In the genomic region with DNA sequence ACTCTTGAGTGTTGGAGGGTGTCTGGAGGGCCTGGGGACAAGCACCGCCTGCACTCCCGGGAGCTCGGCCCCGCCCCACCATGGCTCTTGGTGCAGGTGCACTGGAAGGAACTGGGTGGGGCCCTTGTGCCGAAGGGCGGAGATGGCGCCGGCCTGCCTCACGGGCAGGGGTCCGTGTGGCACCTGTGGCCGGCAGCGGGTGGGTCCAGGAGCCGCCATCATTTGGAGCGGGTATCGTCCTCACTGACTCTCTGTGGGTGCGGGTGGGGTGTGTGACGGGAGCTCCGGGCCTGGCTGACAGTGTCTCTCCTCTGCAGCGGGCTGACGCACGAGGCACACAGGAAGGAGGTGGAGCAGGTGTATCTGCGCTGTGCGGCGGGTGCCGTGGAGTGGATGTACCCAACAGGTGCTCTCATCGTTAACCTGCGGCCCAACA, we compare ENCODE assay signal across 11 cellular contexts. TPM values are rescaled to one million over a fixed set of nuclear protein-coding genes. Genes with fewer than 3 reads are reported as not detected.
DNase-seq lines count a peak whose midpoint lies in the region; ATAC-seq and TF ChIP-seq lines count a peak whose summit lies in the region.
"Had no signal": no experiment of that assay in that cellular context is flagged by ENCODE, and none has a peak within 500 bp of the region (broad histone marks: within the 10 kb centered on the region; RNA-seq: fewer than 3 reads in every experiment).

No MANE protein-coding gene starts in this region.

- peaks cover 8 to 88% (median 84%) of the 10 kb centered on the region in 5 donors for H3K4me1 ChIP-seq in subcutaneous abdominal adipose tissue (ENCODE audit: control insufficient read depth in 5 of 5, insufficient read depth in 5 of 5, low read length in 5 of 5)

- no peak overlapping the region for H3K9ac ChIP-seq in subcutaneous abdominal adipose tissue (ENCODE audit: low read length in 5 of 5)

- H3K27ac Mint-ChIP-seq in activated CD4-positive, alpha-beta T cell treated with anti-CD3 and anti-CD28 coated beads, Interleukin-2, amount 10 ng/mL, durations not matched to agents 24 days and 14 days, result no peak overlapping the region

- peak overlapping the region; percentile 27 to 39 for H3K4me3 ChIP-seq in foreskin fibroblast (ENCODE audit: low read depth in 1 of 2, low read length in 2 of 2)
- peak overlapping the region in 1 of 5 donors; percentile 81 for H3K4me3 ChIP-seq in subcutaneous abdominal adipose tissue (ENCODE audit: low read depth in 1 of 5, low read length in 5 of 5)

- H3K36me3 Mint-ChIP-seq in activated CD4-positive, alpha-beta T cell treated with anti-CD3 and anti-CD28 coated beads, Interleukin-2, amount 10 ng/mL, durations not matched to agents 24 days and 14 days (ENCODE audit: low read depth), result peaks cover 28% of the 10 kb centered on the region

- no peaks in the 10 kb centered on the region for H3K27me3 Mint-ChIP-seq in activated CD4-positive, alpha-beta T cell treated with anti-CD3 and anti-CD28 coated beads, Interleukin-2, amount 10 ng/mL, durations not matched to agents 24 days and 14 days

- DNase-seq in activated CD4-positive, alpha-beta T cell treated with anti-CD3 and anti-CD28 coated beads, Interleukin-2, amount 10 ng/mL, durations not matched to agents 24 days and 14 days, result no peak
- no peak for DNase-seq in activated CD4-positive, alpha-beta T cell treated with anti-CD3 and anti-CD28 coated beads, Interleukin-2, amount 50 U/mL, for 1 hour
- DNase-seq in NCI-H510A treated with DMSO at 0.1 percent for 48 hours (lab: John Stamatoyannopoulos, UW), result peak; percentile 66
- DNase-seq in foreskin fibroblast, result no peak
- no peak for DNase-seq in HK-2 (ENCODE audit: unreplicated experiment)
- DNase-seq: caudate nucleus, NCI-H2107, SHP77 treated with DMSO at 0.1 percent for 48 hours had no signal

- H3K36me3 ChIP-seq in subcutaneous abdominal adipose tissue (ENCODE audit: control insufficient read depth in 5 of 5, insufficient read depth in 5 of 5, low read length in 5 of 5), result peaks cover 0 to 52% (median 26%) of the 10 kb centered on the region in 5 donors

- peak overlapping the region; percentile 86 for H3K27ac ChIP-seq in subcutaneous abdominal adipose tissue (ENCODE audit: low read depth, low read length)

- peaks cover 0 to 4% (median 0%) of the 10 kb centered on the region in 5 donors for H3K27me3 ChIP-seq in subcutaneous abdominal adipose tissue (ENCODE audit: control insufficient read depth in 5 of 5, insufficient read depth in 4 of 5, low read length in 5 of 5)

- intact Hi-C loops in activated CD4-positive, alpha-beta T cell treated with anti-CD3 and anti-CD28 coated beads, Interleukin-2, amount 10 ng/mL, durations not matched to agents 24 days and 14 days (cut with micrococcal nuclease), result loop anchor here (5.0 kb wide), 1 partner anchor 97 kb away; no protein-coding TSS in a partner anchor

- ATAC-seq in HG02885 (IDR thresholded peaks at IDR 0.05; ENCODE audit: poor library complexity, unreplicated experiment) (no peak), HG03520 (IDR thresholded peaks at IDR 0.05; ENCODE audit: unreplicated experiment) (no peak)

- H3K9me3 Mint-ChIP-seq in activated CD4-positive, alpha-beta T cell treated with anti-CD3 and anti-CD28 coated beads, Interleukin-2, amount 10 ng/mL, durations not matched to agents 24 days and 14 days, result no peaks in the 10 kb centered on the region

- no peaks in the 10 kb centered on the region for H3K9me3 ChIP-seq in subcutaneous abdominal adipose tissue (ENCODE audit: control insufficient read depth in 5 of 5, low read length in 5 of 5)

- H3K4me3 Mint-ChIP-seq in activated CD4-positive, alpha-beta T cell treated with anti-CD3 and anti-CD28 coated beads, Interleukin-2, amount 10 ng/mL, durations not matched to agents 24 days and 14 days, result peak overlapping the region; percentile 64

- TF ChIP-seq CTCF in foreskin fibroblast (IDR thresholded peaks at IDR 0.05; ENCODE audit: low read depth, low read length), result no peak

- H3K4me1 Mint-ChIP-seq in activated CD4-positive, alpha-beta T cell treated with anti-CD3 and anti-CD28 coated beads, Interleukin-2, amount 10 ng/mL, durations not matched to agents 24 days and 14 days, result peaks cover 39% of the 10 kb centered on the region

RNA-seq across cellular contexts. Expression of gene METRNL, which starts 5.2 kb away (rescaled TPM):
- 19.6 and 22.3 TPM in 2 replicates for total RNA-seq in activated CD4-positive, alpha-beta T cell treated with anti-CD3 and anti-CD28 coated beads, Interleukin-2, amount 10 ng/mL, durations not matched to agents 24 days and 14 days
